In the genomic region with DNA sequence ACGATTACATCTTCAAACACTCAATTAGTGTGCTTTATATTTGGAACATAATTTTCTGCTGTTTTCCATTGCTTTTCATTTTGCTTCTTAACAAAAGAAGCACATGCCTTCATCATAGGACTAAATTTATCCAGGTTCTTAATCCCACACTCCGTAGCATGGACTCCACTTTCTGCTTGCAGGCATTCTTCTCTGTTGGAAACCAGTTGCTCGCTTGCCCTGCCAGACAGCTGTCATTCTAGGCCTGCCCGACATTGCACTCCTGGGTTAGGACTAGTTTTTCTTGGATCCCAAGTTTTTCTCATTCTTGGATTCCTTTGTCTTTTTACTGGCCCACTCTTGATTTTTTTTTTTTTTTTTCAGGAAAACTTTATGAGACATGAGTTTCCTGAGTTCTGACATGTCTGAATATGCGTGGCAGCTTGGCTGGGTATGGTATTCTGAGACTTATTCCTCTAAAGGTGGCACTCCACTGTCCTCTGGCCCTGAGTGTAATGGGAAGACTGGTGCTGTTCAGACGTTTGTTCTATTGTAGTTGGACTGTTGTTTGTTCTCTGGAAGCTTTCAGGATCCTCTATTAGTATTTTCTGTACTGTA, we compare ENCODE assay signal across 26 cellular contexts.
"Had no signal": no experiment of that assay in that cellular context is flagged by ENCODE, and none has a peak within 500 bp of the region (broad histone marks: within the 10 kb centered on the region; RNA-seq: fewer than 3 reads in every experiment).

No MANE protein-coding gene starts in this region.

- DNase-seq: caudate nucleus; effector CD8-positive, alpha-beta T cell; endodermal cell; erythroblast; hypothalamus; immature natural killer cell; islet precursor cell; left ventricle myocardium superior; lower lobe of right lung; naive thymus-derived CD4-positive, alpha-beta T cell; nephron progenitor cell; occipital lobe; pancreas; right lobe of liver; stimulated activated CD4-positive, alpha-beta T cell treated with anti-CD3 and anti-CD28 coated beads, Interleukin-12 subunit alpha, Interleukin-12 subunit beta, amount 100 ng/mL, for 4 hours; stimulated activated CD4-positive, alpha-beta T cell treated with anti-CD3 and anti-CD28 coated beads, Interleukin-1b, Interleukin-23, amount 100 ng/mL, for 48 hours; stimulated activated CD4-positive, alpha-beta T cell treated with anti-CD3 and anti-CD28 coated beads, Interleukin-4, amount 100 ng/mL, for 1 hour; stimulated activated CD8-positive, alpha-beta memory T cell treated with anti-CD3 and anti-CD28 coated beads, Interleukin-4, amount 100 ng/mL, for 48 hours; stimulated activated naive CD4-positive, alpha-beta T cell; stomach; tibial artery had no signal

- H3K4me3 Mint-ChIP-seq: endodermal cell; immature natural killer cell; memory B cell; naive thymus-derived CD4-positive, alpha-beta T cell; nephron progenitor cell; type B pancreatic cell had no signal

- H3K36me3 Mint-ChIP-seq: immature natural killer cell; memory B cell; naive thymus-derived CD4-positive, alpha-beta T cell; type B pancreatic cell had no signal

- H3K27me3 Mint-ChIP-seq: memory B cell, type B pancreatic cell had no signal

- H3K4me2 ChIP-seq: smooth muscle cell had no signal

- H3K36me3 ChIP-seq: lower lobe of right lung, pancreas, right lobe of liver, stomach, tibial artery had no signal

- H3K4me3 ChIP-seq: lower lobe of right lung, pancreas, right lobe of liver, smooth muscle cell, stomach, tibial artery had no signal

- ATAC-seq: left ventricle myocardium superior; lower lobe of right lung; naive thymus-derived CD4-positive, alpha-beta T cell; pancreas; right lobe of liver had no signal

- H3K9me3 ChIP-seq: lower lobe of right lung, pancreas, right lobe of liver, stomach, tibial artery had no signal

- H3K27ac Mint-ChIP-seq: endodermal cell, immature natural killer cell, memory B cell, nephron progenitor cell, type B pancreatic cell had no signal

- H3K27ac ChIP-seq: lower lobe of right lung, pancreas, right lobe of liver, stomach, tibial artery had no signal

- FAIRE-seq: colon, frontal cortex, pancreas had no signal

- H3K4me1 ChIP-seq: right lobe of liver had no signal

- H3K27me3 ChIP-seq: pancreas, right lobe of liver, stomach, tibial artery had no signal

- H3K4me1 Mint-ChIP-seq: endodermal cell, memory B cell had no signal

- H3K9me3 Mint-ChIP-seq: endodermal cell; immature natural killer cell; memory B cell; naive thymus-derived CD4-positive, alpha-beta T cell; nephron progenitor cell; type B pancreatic cell had no signal
